ENCODE assay signal across 15 cellular contexts in genomic region chr5:145483211-145483610, GRCh38.
A peak's percentile ranks its signal among the peaks of the same experiment; 100 is the strongest.
DNase-seq lines count a peak whose midpoint lies in the region; FAIRE-seq and TF ChIP-seq lines count a peak whose summit lies in the region.
"Had no signal": no experiment of that assay in that cellular context is flagged by ENCODE, and none has a peak within 500 bp of the region (broad histone marks: within the 10 kb centered on the region; RNA-seq: fewer than 3 reads in every experiment).

No MANE protein-coding gene starts in this region.

- intact Hi-C loops in kidney (cut with DNase I), result no loop called here

- no peaks in the 10 kb centered on the region for H3K36me3 ChIP-seq in kidney (ENCODE audit: control insufficient read depth in 1 of 2, insufficient read depth in 2 of 2, low read length in 2 of 2)

- H3K27ac ChIP-seq in kidney (ENCODE audit: low read depth in 2 of 2, low read length in 2 of 2), result no peak overlapping the region
- H3K27ac ChIP-seq: body of pancreas, testis had no signal

- peak; percentile 63 for DNase-seq in GM03348 (ENCODE audit: low spot score)
- DNase-seq in RPMI7951 (ENCODE audit: low read depth), result peak; percentile 27
- DNase-seq in fibroblast of the aortic adventitia (ENCODE audit: low read depth), result peak; percentile 59
- DNase-seq in renal cortical epithelial cell (ENCODE audit: low read depth), result peak; percentile 79
- no peak for DNase-seq in KG1 (lab: John Stamatoyannopoulos, UW)
- DNase-seq in COR-L47 (lab: John Stamatoyannopoulos, UW), result no peak
- no peak for DNase-seq in kidney
- DNase-seq in GM19238 (ENCODE audit: insufficient read length, low spot score), result no peak
- DNase-seq: body of pancreas; CD4-positive, CD25-positive, alpha-beta regulatory T cell; effector CD4-positive, alpha-beta T cell; GDM1; NCI-H1048; testis had no signal

- no peak overlapping the region for H3K9ac ChIP-seq in kidney (ENCODE audit: low read length in 2 of 2)

- no peaks in the 10 kb centered on the region for H3K4me1 ChIP-seq in kidney (ENCODE audit: control insufficient read depth in 1 of 2, insufficient read depth in 1 of 2, low read depth in 1 of 2, low read length in 2 of 2)
- H3K4me1 ChIP-seq: body of pancreas, testis had no signal

- TF ChIP-seq CTCF in fibroblast of the aortic adventitia (IDR thresholded peaks at IDR 0.05; ENCODE audit: insufficient read depth, low read length) (no peak), kidney (IDR thresholded peaks at IDR 0.05; ENCODE audit: borderline replicate concordance, extremely low read depth, insufficient read depth) (no peak)

- no peaks in the 10 kb centered on the region for H3K9me3 ChIP-seq in kidney (ENCODE audit: control insufficient read depth in 1 of 2, low read length in 2 of 2)
- H3K9me3 ChIP-seq: body of pancreas, testis had no signal

- FAIRE-seq in kidney (lab: Jason Lieb, UNC), result no peak
- FAIRE-seq: GM19239 had no signal

- H3K4me3 ChIP-seq in fibroblast of the aortic adventitia (ENCODE audit: low read depth, low read length), result no peak overlapping the region
- H3K4me3 ChIP-seq in kidney (ENCODE audit: low read length in 2 of 2), result no peak overlapping the region
- H3K4me3 ChIP-seq: body of pancreas, testis had no signal

Comparison
In these comparisons a context has a peak if more than half of its experiments do, and no peak if none do; other contexts are left out.
1. DNase-seq: peak in GM03348 (single experiment), RPMI7951 (single experiment), fibroblast of the aortic adventitia (single experiment) and renal cortical epithelial cell (single experiment); none in KG1 (single experiment), COR-L47 (single experiment), kidney (single experiment) and GM19238 (single experiment).